Comparison of ENCODE assay signal across 1 cellular context in the genomic region with DNA sequence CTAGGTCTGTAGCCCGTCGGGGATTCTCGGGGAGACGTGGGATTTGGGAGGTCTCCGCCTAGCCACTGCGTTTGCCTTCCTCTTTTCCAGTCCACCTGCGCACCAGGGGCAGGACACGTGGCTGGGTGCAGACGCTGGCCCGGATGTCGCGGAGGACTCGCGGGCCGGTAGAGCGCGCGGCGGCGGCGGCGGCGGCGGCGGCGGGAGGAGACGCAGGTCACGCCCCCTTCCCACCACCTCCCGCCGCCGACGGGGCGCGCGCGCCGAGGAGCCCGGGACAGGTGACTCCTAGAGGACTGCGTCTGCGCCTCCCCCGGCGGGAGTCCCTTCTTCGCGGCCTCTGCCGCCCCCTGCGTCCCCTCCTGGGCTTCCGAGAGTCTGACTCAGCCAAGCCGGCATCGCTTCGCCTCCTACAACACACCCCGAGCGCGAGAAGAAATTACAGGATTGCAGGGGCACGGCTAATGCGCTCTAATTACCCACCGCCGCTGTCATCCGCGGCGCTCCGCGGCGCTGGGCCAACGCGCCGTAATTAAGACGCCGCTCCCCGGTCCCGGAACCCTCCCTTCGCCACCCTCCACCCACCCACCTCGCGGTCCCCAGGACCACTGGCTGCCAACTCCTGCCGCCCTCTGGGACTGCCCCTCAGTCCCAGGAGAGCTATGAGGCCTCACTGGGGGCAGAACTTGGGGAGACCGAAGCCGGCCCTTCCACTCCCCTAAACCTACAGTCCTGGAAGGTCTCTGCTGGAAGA.
TF ChIP-seq lines count a peak whose summit lies in the region.

No MANE protein-coding gene starts in this region.

TF ChIP-seq in WTC11, 78 proteins besides CTCF, POLR2A, EP300 and RAD21 (continued from another document):
- peak; percentile 95 for TF ChIP-seq IRF1 (CRISPR knock-in tag; IDR thresholded peaks at IDR 0.05)
- TF ChIP-seq, protein P1, sequence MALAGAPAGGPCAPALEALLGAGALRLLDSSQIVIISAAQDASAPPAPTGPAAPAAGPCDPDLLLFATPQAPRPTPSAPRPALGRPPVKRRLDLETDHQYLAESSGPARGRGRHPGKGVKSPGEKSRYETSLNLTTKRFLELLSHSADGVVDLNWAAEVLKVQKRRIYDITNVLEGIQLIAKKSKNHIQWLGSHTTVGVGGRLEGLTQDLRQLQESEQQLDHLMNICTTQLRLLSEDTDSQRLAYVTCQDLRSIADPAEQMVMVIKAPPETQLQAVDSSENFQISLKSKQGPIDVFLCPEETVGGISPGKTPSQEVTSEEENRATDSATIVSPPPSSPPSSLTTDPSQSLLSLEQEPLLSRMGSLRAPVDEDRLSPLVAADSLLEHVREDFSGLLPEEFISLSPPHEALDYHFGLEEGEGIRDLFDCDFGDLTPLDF (CRISPR knock-in tag; IDR thresholded peaks at IDR 0.05): peak; percentile 90
- no peak for TF ChIP-seq ZMAT4 (CRISPR knock-in tag; IDR thresholded peaks at IDR 0.05)
- TF ChIP-seq GRHL2 (CRISPR knock-in tag; IDR thresholded peaks at IDR 0.05; ENCODE audit: insufficient replicate concordance, severe bottlenecking): no peak
TF ChIP-seq in WTC11: peak in this region for 42.
